Comparison of ENCODE assay signal across 23 cellular contexts in genomic region chr16:68722119-68723024, GRCh38. TPM values are rescaled to one million over a fixed set of nuclear protein-coding genes. Genes with fewer than 3 reads are reported as not detected.
A peak's percentile ranks its signal among the peaks of the same experiment; 100 is the strongest.
DNase-seq lines count a peak whose midpoint lies in the region; ATAC-seq, FAIRE-seq and TF ChIP-seq lines count a peak whose summit lies in the region.
"Had no signal": no experiment of that assay in that cellular context is flagged by ENCODE, and none has a peak within 500 bp of the region (broad histone marks: within the 10 kb centered on the region; RNA-seq: fewer than 3 reads in every experiment).

No MANE protein-coding gene starts in this region.

- TF ChIP-seq CTCF in HepG2 (CRISPR knock-in tag; IDR thresholded peaks at IDR 0.05), result no peak
- TF ChIP-seq CTCF in right lobe of liver (IDR thresholded peaks at IDR 0.05), result no peak
- no peak for TF ChIP-seq CTCF in GM12878 (IDR thresholded peaks at IDR 0.05 in 2 of 3, conservative IDR thresholded peaks at IDR 0.05 in 1 of 3; ENCODE audit: control insufficient read depth in 2 of 3, extremely low read depth in 1 of 3, insufficient read depth in 1 of 3, low read depth in 3 of 3, low read length in 3 of 3)
- TF ChIP-seq CTCF in kidney (IDR thresholded peaks at IDR 0.05; ENCODE audit: borderline replicate concordance, extremely low read depth, insufficient read depth), result no peak

- H3K9me3 ChIP-seq in HepG2 (ENCODE audit: low read length) (no peaks in the 10 kb centered on the region), right lobe of liver (no peaks in the 10 kb centered on the region), GM12878 (replicated peaks; ENCODE audit: control insufficient read depth, insufficient read depth, low read length) (no peaks in the 10 kb centered on the region), kidney (ENCODE audit: control insufficient read depth in 1 of 2, low read length in 2 of 2) (no peaks in the 10 kb centered on the region)
- H3K9me3 ChIP-seq: BE2C had no signal

- 14% methylated on average over 12 of the region's 12 CpGs for WGBS in HepG2 (ENCODE audit: low lambda C conversion rate)
- 74% methylated on average over 9 of the region's 12 CpGs for WGBS in right lobe of liver (ENCODE audit: insufficient coverage, low coverage, low lambda C conversion rate, missing lambda C conversion rate)
- WGBS in GM12878 (ENCODE audit: insufficient coverage, insufficient replicate concordance, low lambda C conversion rate, missing lambda C conversion rate), result 63% methylated on average over 12 of the region's 12 CpGs
- WGBS in mesendoderm (ENCODE audit: extremely low coverage, insufficient coverage, low lambda C conversion rate), result no CpG with 5 or more reads among the region's 12 CpGs

- no TSS peak for BruUV-seq in HepG2 (replicated peaks; lab: Mats Ljungman, UMichigan)
- no TSS peak for BruUV-seq in GM12878 (replicated peaks; lab: Mats Ljungman, UMichigan)

- TF ChIP-seq RAD21 in HepG2 (CRISPR knock-in tag; IDR thresholded peaks at IDR 0.05), result no peak
- TF ChIP-seq RAD21 in GM12878 (IDR thresholded peaks at IDR 0.05; ENCODE audit: insufficient read depth, low read depth, low read length), result no peak

- no peak overlapping the region for H3K4ac ChIP-seq in mesendoderm (ENCODE audit: low read depth, low read length)

- no peaks in the 10 kb centered on the region for H3K79me1 ChIP-seq in mesendoderm (ENCODE audit: low read length)

- POLR2A ChIA-PET in HepG2 (lab: Yijun Ruan, JAX) (interaction anchor here (0.6 kb wide), 1 partner anchor 15 kb away, joined by 3 read pairs; no protein-coding TSS in a partner anchor), GM12878 (lab: Charles Lee) (interaction anchor here (0.6 kb wide), 3 partner anchors 33 to 486 kb away, joined by 3 to 7 read pairs (median 5); partner anchors contain the start of gene ESRP2)

- H2AK5ac ChIP-seq in mesendoderm (ENCODE audit: low read length), result no peak overlapping the region

- SMC1A ChIA-PET in GM12878 (lab: Charles Lee; ENCODE audit: uncharacterized antibody, unreplicated experiment), result interaction anchor here (0.6 to 3.6 kb wide), 7 partner anchors 11 to 303 kb away, joined by 3 to 29 read pairs (median 3); no protein-coding TSS in a partner anchor

- H4K5ac ChIP-seq in mesendoderm (ENCODE audit: low read length), result no peak overlapping the region

- intact Hi-C loops in HepG2 (cut with micrococcal nuclease; ENCODE audit: unreplicated experiment), result no loop called here
- intact Hi-C loops in right lobe of liver (cut with DNase I), result no loop called here
- intact Hi-C loops in GM12878 (cut with micrococcal nuclease; ENCODE audit: unreplicated experiment), result no loop called here
- intact Hi-C loops in kidney (cut with DNase I), result no loop called here

- no peak overlapping the region for H4K8ac ChIP-seq in mesendoderm (ENCODE audit: low read depth, low read length)

- no peak overlapping the region for H3K23ac ChIP-seq in mesendoderm (ENCODE audit: low read length)

- H3K18ac ChIP-seq in mesendoderm (ENCODE audit: low read length), result no peak overlapping the region

- H3K56ac ChIP-seq in mesendoderm (ENCODE audit: low read length), result no peak overlapping the region

- no peak overlapping the region for H2BK120ac ChIP-seq in mesendoderm (ENCODE audit: low read depth, low read length)

- H3K27ac Mint-ChIP-seq in activated naive CD4-positive, alpha-beta T cell treated with anti-CD3 and anti-CD28 coated beads, Interleukin-2, amount 50 U/mL, for 72 hours, result no peak overlapping the region
- H3K27ac Mint-ChIP-seq: CD4-positive, alpha-beta T cell had no signal

- H3K79me2 ChIP-seq in HepG2 (ENCODE audit: insufficient read depth, low read length), result no peaks in the 10 kb centered on the region
- H3K79me2 ChIP-seq in GM12878 (ENCODE audit: control insufficient read depth, insufficient read depth, low read length), result no peaks in the 10 kb centered on the region
- H3K79me2 ChIP-seq in mesendoderm (ENCODE audit: control insufficient read depth, insufficient read depth, low read length), result no peaks in the 10 kb centered on the region

- no peak for TF ChIP-seq POLR2A in HepG2 (IDR thresholded peaks at IDR 0.05; ENCODE audit: insufficient read depth in 1 of 2, low read depth in 2 of 2, low read length in 2 of 2)
- TF ChIP-seq POLR2A in right lobe of liver (IDR thresholded peaks at IDR 0.05), result no peak
- TF ChIP-seq POLR2A in GM12878 (IDR thresholded peaks at IDR 0.05; ENCODE audit: low read depth, low read length), result no peak

- H2BK15ac ChIP-seq in mesendoderm (replicated peaks; ENCODE audit: low read depth), result no peak overlapping the region

- CTCF ChIA-PET in HepG2 (lab: Yijun Ruan, JAX; ENCODE audit: low intra/inter-chr PET ratio, low total read pairs), result no interaction called here
- CTCF ChIA-PET in GM12878 (lab: Yijun Ruan, JAX), result interaction anchor here (1.0 to 1.1 kb wide), 2 partner anchors 74 to 78 kb away, joined by 3 to 4 read pairs; no protein-coding TSS in a partner anchor

- no peak for FAIRE-seq in HepG2 (lab: Jason Lieb, UNC)
- FAIRE-seq in GM12878 (lab: Jason Lieb, UNC), result no peak
- no peak for FAIRE-seq in kidney (lab: Jason Lieb, UNC)
- FAIRE-seq: A204.1 had no signal

- no peaks in the 10 kb centered on the region for H3K27me3 ChIP-seq in HepG2 (ENCODE audit: control insufficient read depth in 1 of 2, insufficient read depth in 2 of 2, low read length in 2 of 2)
- H3K27me3 ChIP-seq in right lobe of liver, result no peaks in the 10 kb centered on the region
- H3K27me3 ChIP-seq in GM12878 (replicated peaks in 1 of 2; ENCODE audit: control insufficient read depth in 2 of 2, insufficient read depth in 2 of 2, low read length in 1 of 2), result no peaks in the 10 kb centered on the region
- H3K27me3 ChIP-seq in mesendoderm (ENCODE audit: insufficient read depth, low read length, poor library complexity), result no peaks in the 10 kb centered on the region
- H3K27me3 ChIP-seq: BE2C had no signal

- RAD21 ChIA-PET in GM12878 (lab: Charles Lee; ENCODE audit: unreplicated experiment), result interaction anchor here (2.5 to 4.8 kb wide), 2 partner anchors 30 to 35 kb away, joined by 13 to 39 read pairs; no protein-coding TSS in a partner anchor

- no peak for TF ChIP-seq EP300 in HepG2 (IDR thresholded peaks at IDR 0.05; ENCODE audit: low read depth in 2 of 2, low read length in 2 of 2)
- no peak for TF ChIP-seq EP300 in HepG2 (CRISPR knock-in tag; IDR thresholded peaks at IDR 0.05; ENCODE audit: borderline replicate concordance)
- TF ChIP-seq EP300 in GM12878 (IDR thresholded peaks at IDR 0.05; ENCODE audit: borderline replicate concordance in 1 of 2, control insufficient read depth in 1 of 2, low read depth in 2 of 2, low read length in 2 of 2), result no peak

- no peak overlapping the region for H2AFZ ChIP-seq in HepG2 (ENCODE audit: low read length)
- H2AFZ ChIP-seq in GM12878 (ENCODE audit: control insufficient read depth, low read depth, low read length), result no peak overlapping the region

- H3K4me2 ChIP-seq in HepG2 (ENCODE audit: low read depth, low read length), result peak overlapping the region; percentile 2; the same call in 1 of the 2 replicates
- no peak overlapping the region for H3K4me2 ChIP-seq in GM12878 (ENCODE audit: control insufficient read depth, insufficient read depth)
- no peak overlapping the region for H3K4me2 ChIP-seq in mesendoderm (ENCODE audit: low read length)

- ATAC-seq in HepG2 (no peak; the same call in 2 of the 3 replicates), right lobe of liver (no peak), GM12878 (no peak), GM18511 (IDR thresholded peaks at IDR 0.05; ENCODE audit: unreplicated experiment) (no peak)
- ATAC-seq in activated naive CD4-positive, alpha-beta T cell treated with anti-CD3 and anti-CD28 coated beads, Interleukin-2, amount 50 U/mL, for 72 hours, result no peak
- ATAC-seq: SK-N-SH treated with all-trans-retinoic acid at 6 μM for 48 hours had no signal

- no peaks in the 10 kb centered on the region for H3K36me3 Mint-ChIP-seq in activated naive CD4-positive, alpha-beta T cell treated with anti-CD3 and anti-CD28 coated beads, Interleukin-2, amount 50 U/mL, for 72 hours

- H3K4me3 ChIP-seq in HepG2 (replicated peaks in 1 of 3; ENCODE audit: insufficient read depth in 1 of 3, low read depth in 2 of 3, low read length in 3 of 3) (no peak overlapping the region), right lobe of liver (no peak overlapping the region), GM12878 (no peak overlapping the region), mesendoderm (ENCODE audit: low read length) (no peak overlapping the region), kidney (ENCODE audit: low read length in 2 of 2) (no peak overlapping the region)

- DNase-seq in HepG2 (ENCODE audit: low spot score), result no peak
- DNase-seq in right lobe of liver, result no peak
- DNase-seq in GM12878 (ENCODE audit: low read depth, low spot score), result no peak
- peak; percentile 57 for DNase-seq in mesendoderm
- no peak for DNase-seq in kidney
- no peak for DNase-seq in anterior cingulate cortex (lab: John Stamatoyannopoulos, UW)
- DNase-seq in activated naive CD4-positive, alpha-beta T cell treated with anti-CD3 and anti-CD28 coated beads, Interleukin-2, amount 50 U/mL, for 72 hours (ENCODE audit: low spot score in 2 of 2), result no peak
- DNase-seq: BE2C; CD4-positive, alpha-beta T cell; DMS153; GF-D8; GOT3; NCI-H1048; NCI-H1436; NCI-H1930; NCI-H2171; NCI-H526; OCI-M1; SIG-M5 had no signal

- H3K9me3 Mint-ChIP-seq in activated naive CD4-positive, alpha-beta T cell treated with anti-CD3 and anti-CD28 coated beads, Interleukin-2, amount 50 U/mL, for 72 hours, result peaks cover 0 to 4% of the 10 kb centered on the region in 2 donors
- H3K9me3 Mint-ChIP-seq: CD4-positive, alpha-beta T cell had no signal

- in situ Hi-C loops in HepG2 (cut with HindIII; ENCODE audit: extremely low pct_ligation_motif_present, low pct_unique_long_range_greater_than_20kb), result loop anchor here (25.0 kb wide), 1 partner anchor 390 kb away; the partner anchor contains the start of gene HAS3
- in situ Hi-C loops in GM12878 (cut with MboI), result no loop called here

- H3K36me3 ChIP-seq in HepG2 (replicated peaks in 1 of 2; ENCODE audit: control insufficient read depth in 1 of 2, insufficient read depth in 2 of 2, low read length in 2 of 2) (no peaks in the 10 kb centered on the region), right lobe of liver (no peaks in the 10 kb centered on the region), GM12878 (ENCODE audit: control insufficient read depth in 2 of 2, insufficient read depth in 2 of 2, low read length in 1 of 2) (no peaks in the 10 kb centered on the region), mesendoderm (ENCODE audit: control insufficient read depth, insufficient read depth, low read length) (no peaks in the 10 kb centered on the region), kidney (ENCODE audit: control insufficient read depth in 1 of 2, insufficient read depth in 2 of 2, low read length in 2 of 2) (no peaks in the 10 kb centered on the region)
- H3K36me3 ChIP-seq: BE2C had no signal

- H3K27ac ChIP-seq in HepG2 (ENCODE audit: extremely low read length, insufficient read depth, low read length) (no peak overlapping the region), right lobe of liver (no peak overlapping the region), GM12878 (ENCODE audit: control insufficient read depth, insufficient read depth) (no peak overlapping the region), mesendoderm (ENCODE audit: low read depth, low read length) (no peak overlapping the region), kidney (ENCODE audit: low read depth in 2 of 2, low read length in 2 of 2) (no peak overlapping the region)

- H4K20me1 ChIP-seq in HepG2 (ENCODE audit: insufficient read depth, low read length) (no peaks in the 10 kb centered on the region), GM12878 (ENCODE audit: control insufficient read depth, insufficient read depth) (no peaks in the 10 kb centered on the region)

- H3K4me1 ChIP-seq in HepG2 (ENCODE audit: insufficient read depth, low read length) (peaks cover 38% of the 10 kb centered on the region), right lobe of liver (no peaks in the 10 kb centered on the region), GM12878 (ENCODE audit: control insufficient read depth, insufficient read depth, low read length) (peaks cover 16% of the 10 kb centered on the region), mesendoderm (ENCODE audit: control insufficient read depth, low read depth, low read length) (no peaks in the 10 kb centered on the region), kidney (ENCODE audit: control insufficient read depth in 1 of 2, insufficient read depth in 1 of 2, low read depth in 1 of 2, low read length in 2 of 2) (no peaks in the 10 kb centered on the region)
- H3K4me1 ChIP-seq: BE2C had no signal

- H2BK5ac ChIP-seq in mesendoderm (ENCODE audit: low read length), result no peak overlapping the region

- H3K9ac ChIP-seq in HepG2 (ENCODE audit: insufficient read depth, low read depth, low read length), result no peak overlapping the region
- H3K9ac ChIP-seq in GM12878 (ENCODE audit: control insufficient read depth, insufficient read depth, low read length), result no peak overlapping the region
- no peak overlapping the region for H3K9ac ChIP-seq in mesendoderm (ENCODE audit: low read length)
- H3K9ac ChIP-seq in kidney (ENCODE audit: low read length in 2 of 2), result no peak overlapping the region

RNA-seq across cellular contexts. Expression of gene CDH1, which starts 14.7 kb away (rescaled TPM):
- 0.70 and 0.95 TPM in 2 replicates for total RNA-seq in HepG2 (2016; rRNA removed; fragmentation: Illumina TruSeq; extraction: Trizol)
- 0.10 and 0.18 TPM in 2 replicates for total RNA-seq in HepG2 (2016; cell fraction: cytosol; rRNA removed; fragmentation: Illumina TruSeq; extraction: Trizol; ENCODE audit: low read depth)
- 0.51 and 1.0 TPM in 2 replicates for total RNA-seq in HepG2 (2016; cell fraction: insoluble cytoplasmic fraction; rRNA removed; fragmentation: Illumina TruSeq; extraction: Trizol)
- total RNA-seq in HepG2 (2016; cell fraction: membrane; rRNA removed; fragmentation: Illumina TruSeq; extraction: Trizol), result 0.17 and 0.31 TPM in 2 replicates
- 1.9 and 2.1 TPM in 2 replicates for total RNA-seq in HepG2 (2016; cell fraction: nucleus; rRNA removed; fragmentation: Illumina TruSeq; extraction: Trizol)
- 9.8 and 10.0 TPM in 2 replicates for polyA plus RNA-seq in HepG2 (2011; rRNA removed)
- 3.0 and 7.2 TPM in 2 replicates for polyA plus RNA-seq in HepG2 (2011; cell fraction: cytosol; rRNA removed)
- polyA plus RNA-seq in HepG2 (2011; cell fraction: nucleus; rRNA removed), result 4.1 and 7.8 TPM in 2 replicates
- 25.1 and 45.8 TPM in 2 replicates for polyA plus RNA-seq in HepG2 (2012)
- 0.11 and 0.24 TPM in 2 replicates for polyA plus RNA-seq in HepG2 (2016; cell fraction: cytosol; fragmentation: Illumina TruSeq; extraction: Trizol; ENCODE audit: low read depth)
- polyA plus RNA-seq in HepG2 (2016; cell fraction: insoluble cytoplasmic fraction; fragmentation: Illumina TruSeq; extraction: Trizol; ENCODE audit: low read depth), result 0.56 and 1.3 TPM in 2 replicates
- 0.18 and 0.21 TPM in 2 replicates for polyA plus RNA-seq in HepG2 (2016; cell fraction: membrane; fragmentation: Illumina TruSeq; extraction: Trizol; ENCODE audit: low read depth)
- 2.6 and 4.5 TPM in 2 replicates for polyA plus RNA-seq in HepG2 (2016; cell fraction: nucleus; fragmentation: Illumina TruSeq; extraction: Trizol; ENCODE audit: insufficient read depth, low read depth)
- 1.1 and 21.8 TPM in 2 replicates for polyA minus RNA-seq in HepG2 (2011; rRNA and poly(A)+ RNA removed; ENCODE audit: low replicate concordance)
- polyA minus RNA-seq in HepG2 (2011; cell fraction: cytosol; rRNA and poly(A)+ RNA removed), result 16.0 and 28.9 TPM in 2 replicates
- polyA minus RNA-seq in HepG2 (2011; cell fraction: nucleus; rRNA and poly(A)+ RNA removed), result 5.7 and 10.7 TPM in 2 replicates
- 100 to 1,000 TPM in 1 of 6 experiments, 10 to 100 TPM in 5; 54.3 to 130 (median 76.5) TPM for total RNA-seq in right lobe of liver
- total RNA-seq in GM12878 (2013; cell fraction: nucleolus; rRNA removed), result 15.2 and 16.3 TPM in 2 replicates
- 17.8 and 18.4 TPM in 2 replicates for total RNA-seq in GM12878 (2014; rRNA removed)
- 19.6 and 22.2 TPM in 2 replicates for total RNA-seq in GM12878 (2014; rRNA removed; fragmentation: Illumina TruSeq; extraction: Trizol)
- total RNA-seq in GM12878 (2021), result 30.6 and 42.7 TPM in 2 replicates
- polyA plus RNA-seq in GM12878 (2011; ENCODE audit: low read depth), result 1.6 TPM
- polyA plus RNA-seq in GM12878 (2011; rRNA removed), result 1.2 and 2.2 TPM in 2 replicates
- 1.1 and 1.9 TPM in 2 replicates for polyA plus RNA-seq in GM12878 (2011; cell fraction: cytosol; rRNA removed)
- polyA plus RNA-seq in GM12878 (2011; cell fraction: nucleus; rRNA removed), result 0.82 and 2.1 TPM in 2 replicates
- 3.8 and 4.0 TPM in 2 replicates for polyA plus RNA-seq in GM12878 (2012)
- 25.9 and 30.8 TPM in 2 replicates for polyA plus RNA-seq in GM12878 (2014; fragmentation: Illumina TruSeq; extraction: Trizol)
- 10 to 100 TPM in 1 of 2 experiments, 1 to 10 TPM in 1; 6.7 to 10.9 TPM for polyA plus RNA-seq in GM12878 (2014; fragmentation: Nextera tagmentation; extraction: Ambion mirVana)
- 24.4 and 28.8 TPM in 2 replicates for polyA plus RNA-seq in GM12878 (2014; rRNA removed)
- 10 to 100 TPM; 13.8 to 17.0 TPM for polyA plus RNA-seq in GM12878 (2016; fragmentation: Nextera tagmentation; extraction: Ambion mirVana)
- polyA minus RNA-seq in GM12878 (2011; rRNA and poly(A)+ RNA removed), result 2.9 and 10.7 TPM in 2 replicates
- polyA minus RNA-seq in GM12878 (2011; cell fraction: cytosol; rRNA and poly(A)+ RNA removed), result 3.1 and 3.3 TPM in 2 replicates
- polyA minus RNA-seq in GM12878 (2011; cell fraction: nucleus; rRNA and poly(A)+ RNA removed), result 0.24 and 1.6 TPM in 2 replicates
- polyA plus RNA-seq in mesendoderm (2013, experiment 1 of 2), result 107 TPM
- 108 TPM for polyA plus RNA-seq in mesendoderm (2013, experiment 2 of 2)
- 149 TPM for total RNA-seq in kidney
- polyA plus RNA-seq in kidney (ENCODE audit: insufficient read depth, low read depth, low replicate concordance), result 47.0 TPM
- 10 to 100 TPM in 1 of 2 donors, 1 to 10 TPM in 1; 1.1 to 14.9 TPM for total RNA-seq in activated naive CD4-positive, alpha-beta T cell treated with anti-CD3 and anti-CD28 coated beads, Interleukin-2, amount 50 U/mL, for 72 hours
- total RNA-seq: RPMI7951 had no signal

Comparison
In these comparisons a context has a peak if more than half of its experiments do, and no peak if none do; other contexts are left out.
1. Of the 75 proteins assayed by ChIP-seq in both HepG2 and GM12878: peak only in HepG2: none; only in GM12878: none; in both: ZNF24; in neither: 74.